Comparison of ENCODE assay signal across 24 cellular contexts in genomic region chr1:234396092-234396491, GRCh38.
"Had no signal": no experiment of that assay in that cellular context is flagged by ENCODE, and none has a peak within 500 bp of the region (broad histone marks: within the 10 kb centered on the region; RNA-seq: fewer than 3 reads in every experiment).

No MANE protein-coding gene starts in this region.

- DNase-seq: activated CD4-positive, alpha-beta T cell treated with anti-CD3 and anti-CD28 coated beads, Interleukin-2, amount 50 U/mL, for 48 hours; activated CD4-positive, CD25-positive, alpha-beta regulatory T cell treated with anti-CD3 and anti-CD28 coated beads, Interleukin-2, amount 50 U/mL, for 72 hours; activated gamma-delta T cell treated with Interleukin-2 at 50 U/mL for 16 hours; activated naive CD8-positive, alpha-beta T cell treated with anti-CD3 and anti-CD28 coated beads, Interleukin-2, amount 10 ng/mL, durations not matched to agents 7 days and 5 days; amniotic stem cell; colonic mucosa; esophagus squamous epithelium; head of caudate nucleus; hypothalamus; left ventricle myocardium superior; mammary epithelial cell; midbrain; pancreas; psoas muscle; spleen; stimulated activated CD4-positive, alpha-beta T cell treated with anti-CD3 and anti-CD28 coated beads, Interleukin-4, amount 100 ng/mL, for 1 hour; stimulated activated naive CD8-positive, alpha-beta T cell treated with anti-CD3 and anti-CD28 coated beads, Interleukin-15, Interleukin-2, amounts not matched to agents 100 U/mL and 50 U/mL, for 24 hours; thyroid gland; WERI-Rb-1 had no signal

- H3K27me3 Mint-ChIP-seq: activated naive CD8-positive, alpha-beta T cell treated with anti-CD3 and anti-CD28 coated beads, Interleukin-2, amount 10 ng/mL, durations not matched to agents 7 days and 5 days; natural killer cell treated with Interleukin-12 subunit alpha and Interleukin-12 subunit beta and Interleukin-15 and Interleukin-18, amount 100 ng/mL, for 72 hours had no signal

- H3K27me3 ChIP-seq: colonic mucosa, esophagus squamous epithelium, gastroesophageal sphincter, neutrophil, pancreas, right atrium auricular region, spleen, thyroid gland had no signal

- ATAC-seq: gastroesophageal sphincter; left ventricle myocardium superior; natural killer cell treated with Interleukin-12 subunit alpha and Interleukin-12 subunit beta and Interleukin-15 and Interleukin-18, amount 100 ng/mL, for 72 hours; pancreas; psoas muscle; stimulated activated naive CD8-positive, alpha-beta T cell treated with anti-CD3 and anti-CD28 coated beads, Interleukin-15, Interleukin-2, amounts not matched to agents 100 U/mL and 50 U/mL, for 24 hours had no signal

- H3K27ac ChIP-seq: colonic mucosa, esophagus squamous epithelium, gastroesophageal sphincter, neutrophil, pancreas, psoas muscle, right atrium auricular region, thyroid gland, WERI-Rb-1 had no signal

- H3K4me3 Mint-ChIP-seq: activated naive CD8-positive, alpha-beta T cell treated with anti-CD3 and anti-CD28 coated beads, Interleukin-2, amount 10 ng/mL, durations not matched to agents 7 days and 5 days had no signal

- H3K9me3 ChIP-seq: colonic mucosa, esophagus squamous epithelium, gastroesophageal sphincter, neutrophil, pancreas, psoas muscle, right atrium auricular region, spleen, thyroid gland had no signal

- H3K9me3 Mint-ChIP-seq: activated naive CD8-positive, alpha-beta T cell treated with anti-CD3 and anti-CD28 coated beads, Interleukin-2, amount 10 ng/mL, durations not matched to agents 7 days and 5 days; natural killer cell treated with Interleukin-12 subunit alpha and Interleukin-12 subunit beta and Interleukin-15 and Interleukin-18, amount 100 ng/mL, for 72 hours; T-helper 1 cell treated with Interleukin-12 subunit alpha and Interleukin-12 subunit beta and Interleukin-4 antibody, amounts not matched to agents 30 μg/mL and 1 μg/mL, for 36 hours had no signal
